1 cellular context compared by ENCODE assay signal in the genomic region with DNA sequence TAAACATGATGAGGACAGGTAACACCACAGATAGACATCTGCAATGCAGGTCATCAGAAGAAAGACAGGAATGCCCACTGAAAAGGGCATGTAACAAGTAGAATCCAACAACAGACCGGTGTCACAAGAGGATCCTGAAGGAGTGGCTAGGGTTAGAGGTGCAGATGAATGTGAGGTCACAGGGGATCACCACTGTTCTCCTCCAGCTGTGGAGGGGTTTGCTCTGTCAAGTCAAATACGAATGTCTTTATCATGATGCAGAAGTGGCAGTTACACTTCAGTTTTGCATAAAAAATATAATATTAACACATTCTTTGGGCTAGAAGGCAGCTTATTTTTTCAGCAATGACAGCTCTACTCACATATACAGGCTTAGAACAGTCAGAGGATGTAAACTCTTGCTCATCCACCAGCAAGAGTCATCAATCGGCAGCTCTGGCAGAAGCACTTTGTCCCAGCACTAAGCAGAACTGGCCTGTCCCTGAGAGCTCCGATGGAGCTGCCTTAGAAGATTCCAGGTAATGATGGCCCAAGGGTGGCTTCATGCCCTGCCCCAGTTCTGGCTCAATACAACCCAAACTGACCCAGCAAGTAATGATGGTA.
TF ChIP-seq lines count a peak whose summit lies in the region.

No MANE protein-coding gene starts in this region.

TF ChIP-seq in GM12878, 131 proteins besides CTCF, POLR2A, EP300 and RAD21 (continued from another document):
- TF ChIP-seq, protein P1, sequence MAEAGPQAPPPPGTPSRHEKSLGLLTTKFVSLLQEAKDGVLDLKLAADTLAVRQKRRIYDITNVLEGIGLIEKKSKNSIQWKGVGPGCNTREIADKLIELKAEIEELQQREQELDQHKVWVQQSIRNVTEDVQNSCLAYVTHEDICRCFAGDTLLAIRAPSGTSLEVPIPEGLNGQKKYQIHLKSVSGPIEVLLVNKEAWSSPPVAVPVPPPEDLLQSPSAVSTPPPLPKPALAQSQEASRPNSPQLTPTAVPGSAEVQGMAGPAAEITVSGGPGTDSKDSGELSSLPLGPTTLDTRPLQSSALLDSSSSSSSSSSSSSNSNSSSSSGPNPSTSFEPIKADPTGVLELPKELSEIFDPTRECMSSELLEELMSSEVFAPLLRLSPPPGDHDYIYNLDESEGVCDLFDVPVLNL (IDR thresholded peaks at IDR 0.05; ENCODE audit: low read depth, low read length) = no peak
- TF ChIP-seq, protein P2, sequence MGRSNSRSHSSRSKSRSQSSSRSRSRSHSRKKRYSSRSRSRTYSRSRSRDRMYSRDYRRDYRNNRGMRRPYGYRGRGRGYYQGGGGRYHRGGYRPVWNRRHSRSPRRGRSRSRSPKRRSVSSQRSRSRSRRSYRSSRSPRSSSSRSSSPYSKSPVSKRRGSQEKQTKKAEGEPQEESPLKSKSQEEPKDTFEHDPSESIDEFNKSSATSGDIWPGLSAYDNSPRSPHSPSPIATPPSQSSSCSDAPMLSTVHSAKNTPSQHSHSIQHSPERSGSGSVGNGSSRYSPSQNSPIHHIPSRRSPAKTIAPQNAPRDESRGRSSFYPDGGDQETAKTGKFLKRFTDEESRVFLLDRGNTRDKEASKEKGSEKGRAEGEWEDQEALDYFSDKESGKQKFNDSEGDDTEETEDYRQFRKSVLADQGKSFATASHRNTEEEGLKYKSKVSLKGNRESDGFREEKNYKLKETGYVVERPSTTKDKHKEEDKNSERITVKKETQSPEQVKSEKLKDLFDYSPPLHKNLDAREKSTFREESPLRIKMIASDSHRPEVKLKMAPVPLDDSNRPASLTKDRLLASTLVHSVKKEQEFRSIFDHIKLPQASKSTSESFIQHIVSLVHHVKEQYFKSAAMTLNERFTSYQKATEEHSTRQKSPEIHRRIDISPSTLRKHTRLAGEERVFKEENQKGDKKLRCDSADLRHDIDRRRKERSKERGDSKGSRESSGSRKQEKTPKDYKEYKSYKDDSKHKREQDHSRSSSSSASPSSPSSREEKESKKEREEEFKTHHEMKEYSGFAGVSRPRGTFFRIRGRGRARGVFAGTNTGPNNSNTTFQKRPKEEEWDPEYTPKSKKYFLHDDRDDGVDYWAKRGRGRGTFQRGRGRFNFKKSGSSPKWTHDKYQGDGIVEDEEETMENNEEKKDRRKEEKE (IDR thresholded peaks at IDR 0.05) = no peak
- TF ChIP-seq, protein P3, sequence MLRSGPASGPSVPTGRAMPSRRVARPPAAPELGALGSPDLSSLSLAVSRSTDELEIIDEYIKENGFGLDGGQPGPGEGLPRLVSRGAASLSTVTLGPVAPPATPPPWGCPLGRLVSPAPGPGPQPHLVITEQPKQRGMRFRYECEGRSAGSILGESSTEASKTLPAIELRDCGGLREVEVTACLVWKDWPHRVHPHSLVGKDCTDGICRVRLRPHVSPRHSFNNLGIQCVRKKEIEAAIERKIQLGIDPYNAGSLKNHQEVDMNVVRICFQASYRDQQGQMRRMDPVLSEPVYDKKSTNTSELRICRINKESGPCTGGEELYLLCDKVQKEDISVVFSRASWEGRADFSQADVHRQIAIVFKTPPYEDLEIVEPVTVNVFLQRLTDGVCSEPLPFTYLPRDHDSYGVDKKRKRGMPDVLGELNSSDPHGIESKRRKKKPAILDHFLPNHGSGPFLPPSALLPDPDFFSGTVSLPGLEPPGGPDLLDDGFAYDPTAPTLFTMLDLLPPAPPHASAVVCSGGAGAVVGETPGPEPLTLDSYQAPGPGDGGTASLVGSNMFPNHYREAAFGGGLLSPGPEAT (IDR thresholded peaks at IDR 0.05; ENCODE audit: low read depth) = no peak
- TF ChIP-seq, protein P4, sequence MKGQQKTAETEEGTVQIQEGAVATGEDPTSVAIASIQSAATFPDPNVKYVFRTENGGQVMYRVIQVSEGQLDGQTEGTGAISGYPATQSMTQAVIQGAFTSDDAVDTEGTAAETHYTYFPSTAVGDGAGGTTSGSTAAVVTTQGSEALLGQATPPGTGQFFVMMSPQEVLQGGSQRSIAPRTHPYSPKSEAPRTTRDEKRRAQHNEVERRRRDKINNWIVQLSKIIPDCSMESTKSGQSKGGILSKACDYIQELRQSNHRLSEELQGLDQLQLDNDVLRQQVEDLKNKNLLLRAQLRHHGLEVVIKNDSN (IDR thresholded peaks at IDR 0.05; ENCODE audit: borderline replicate concordance, extremely low read length, insufficient read depth, low read depth, low read length) = no peak
- TF ChIP-seq, protein P5, sequence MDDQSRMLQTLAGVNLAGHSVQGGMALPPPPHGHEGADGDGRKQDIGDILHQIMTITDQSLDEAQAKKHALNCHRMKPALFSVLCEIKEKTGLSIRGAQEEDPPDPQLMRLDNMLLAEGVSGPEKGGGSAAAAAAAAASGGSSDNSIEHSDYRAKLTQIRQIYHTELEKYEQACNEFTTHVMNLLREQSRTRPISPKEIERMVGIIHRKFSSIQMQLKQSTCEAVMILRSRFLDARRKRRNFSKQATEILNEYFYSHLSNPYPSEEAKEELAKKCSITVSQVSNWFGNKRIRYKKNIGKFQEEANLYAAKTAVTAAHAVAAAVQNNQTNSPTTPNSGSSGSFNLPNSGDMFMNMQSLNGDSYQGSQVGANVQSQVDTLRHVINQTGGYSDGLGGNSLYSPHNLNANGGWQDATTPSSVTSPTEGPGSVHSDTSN (IDR thresholded peaks at IDR 0.05; ENCODE audit: insufficient replicate concordance, low read depth, low read length) = no peak
- TF ChIP-seq, protein P6, sequence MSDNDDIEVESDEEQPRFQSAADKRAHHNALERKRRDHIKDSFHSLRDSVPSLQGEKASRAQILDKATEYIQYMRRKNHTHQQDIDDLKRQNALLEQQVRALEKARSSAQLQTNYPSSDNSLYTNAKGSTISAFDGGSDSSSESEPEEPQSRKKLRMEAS (IDR thresholded peaks at IDR 0.05; ENCODE audit: low read depth, low read length) = no peak
- TF ChIP-seq CREB1 (IDR thresholded peaks at IDR 0.05; ENCODE audit: low read depth) (no peak), NRF1 (conservative IDR thresholded peaks at IDR 0.05; ENCODE audit: low read depth, low read length) (no peak), TCF7 (IDR thresholded peaks at IDR 0.05; ENCODE audit: borderline replicate concordance) (no peak), ZNF274 (IDR thresholded peaks at IDR 0.05; ENCODE audit: insufficient read depth, insufficient read length) (no peak), CREM (IDR thresholded peaks at IDR 0.05; ENCODE audit: low read depth) (no peak), MEF2B (IDR thresholded peaks at IDR 0.05; ENCODE audit: partially characterized antibody, poor library complexity, severe bottlenecking) (no peak), NFYA (IDR thresholded peaks at IDR 0.05; ENCODE audit: borderline replicate concordance, low read depth, low read length) (no peak), SIN3A (IDR thresholded peaks at IDR 0.05; ENCODE audit: low read depth, low read length) (no peak)
- TF ChIP-seq, protein P7, sequence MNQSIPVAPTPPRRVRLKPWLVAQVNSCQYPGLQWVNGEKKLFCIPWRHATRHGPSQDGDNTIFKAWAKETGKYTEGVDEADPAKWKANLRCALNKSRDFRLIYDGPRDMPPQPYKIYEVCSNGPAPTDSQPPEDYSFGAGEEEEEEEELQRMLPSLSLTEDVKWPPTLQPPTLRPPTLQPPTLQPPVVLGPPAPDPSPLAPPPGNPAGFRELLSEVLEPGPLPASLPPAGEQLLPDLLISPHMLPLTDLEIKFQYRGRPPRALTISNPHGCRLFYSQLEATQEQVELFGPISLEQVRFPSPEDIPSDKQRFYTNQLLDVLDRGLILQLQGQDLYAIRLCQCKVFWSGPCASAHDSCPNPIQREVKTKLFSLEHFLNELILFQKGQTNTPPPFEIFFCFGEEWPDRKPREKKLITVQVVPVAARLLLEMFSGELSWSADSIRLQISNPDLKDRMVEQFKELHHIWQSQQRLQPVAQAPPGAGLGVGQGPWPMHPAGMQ (IDR thresholded peaks at IDR 0.05; ENCODE audit: borderline replicate concordance) = no peak
- TF ChIP-seq, protein P8, sequence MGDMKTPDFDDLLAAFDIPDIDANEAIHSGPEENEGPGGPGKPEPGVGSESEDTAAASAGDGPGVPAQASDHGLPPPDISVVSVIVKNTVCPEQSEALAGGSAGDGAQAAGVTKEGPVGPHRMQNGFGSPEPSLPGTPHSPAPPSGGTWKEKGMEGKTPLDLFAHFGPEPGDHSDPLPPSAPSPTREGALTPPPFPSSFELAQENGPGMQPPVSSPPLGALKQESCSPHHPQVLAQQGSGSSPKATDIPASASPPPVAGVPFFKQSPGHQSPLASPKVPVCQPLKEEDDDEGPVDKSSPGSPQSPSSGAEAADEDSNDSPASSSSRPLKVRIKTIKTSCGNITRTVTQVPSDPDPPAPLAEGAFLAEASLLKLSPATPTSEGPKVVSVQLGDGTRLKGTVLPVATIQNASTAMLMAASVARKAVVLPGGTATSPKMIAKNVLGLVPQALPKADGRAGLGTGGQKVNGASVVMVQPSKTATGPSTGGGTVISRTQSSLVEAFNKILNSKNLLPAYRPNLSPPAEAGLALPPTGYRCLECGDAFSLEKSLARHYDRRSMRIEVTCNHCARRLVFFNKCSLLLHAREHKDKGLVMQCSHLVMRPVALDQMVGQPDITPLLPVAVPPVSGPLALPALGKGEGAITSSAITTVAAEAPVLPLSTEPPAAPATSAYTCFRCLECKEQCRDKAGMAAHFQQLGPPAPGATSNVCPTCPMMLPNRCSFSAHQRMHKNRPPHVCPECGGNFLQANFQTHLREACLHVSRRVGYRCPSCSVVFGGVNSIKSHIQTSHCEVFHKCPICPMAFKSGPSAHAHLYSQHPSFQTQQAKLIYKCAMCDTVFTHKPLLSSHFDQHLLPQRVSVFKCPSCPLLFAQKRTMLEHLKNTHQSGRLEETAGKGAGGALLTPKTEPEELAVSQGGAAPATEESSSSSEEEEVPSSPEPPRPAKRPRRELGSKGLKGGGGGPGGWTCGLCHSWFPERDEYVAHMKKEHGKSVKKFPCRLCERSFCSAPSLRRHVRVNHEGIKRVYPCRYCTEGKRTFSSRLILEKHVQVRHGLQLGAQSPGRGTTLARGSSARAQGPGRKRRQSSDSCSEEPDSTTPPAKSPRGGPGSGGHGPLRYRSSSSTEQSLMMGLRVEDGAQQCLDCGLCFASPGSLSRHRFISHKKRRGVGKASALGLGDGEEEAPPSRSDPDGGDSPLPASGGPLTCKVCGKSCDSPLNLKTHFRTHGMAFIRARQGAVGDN (IDR thresholded peaks at IDR 0.05) = no peak
